In the genomic region with DNA sequence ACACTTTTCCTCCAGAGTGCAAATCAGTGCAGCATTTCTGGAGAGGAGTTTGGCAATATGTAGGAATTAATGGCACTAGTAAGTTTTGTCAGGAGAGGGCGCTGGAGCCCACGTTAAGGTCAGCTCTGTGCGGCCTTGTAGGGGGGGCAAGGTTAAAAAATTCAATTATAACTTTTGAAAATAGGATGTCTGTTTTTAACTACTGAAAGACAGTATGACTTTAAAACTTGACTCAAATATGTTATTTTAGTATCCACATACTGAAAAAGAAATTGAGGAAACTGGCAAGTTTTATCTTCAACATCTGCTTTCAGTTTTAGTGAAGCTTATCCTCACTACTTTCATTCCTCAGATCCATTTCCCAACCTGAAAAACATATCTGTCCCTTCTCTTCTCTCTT, we compare ENCODE assay signal across 8 cellular contexts. TPM values are rescaled to one million over a fixed set of nuclear protein-coding genes. Genes with fewer than 3 reads are reported as not detected.
DNase-seq lines count a peak whose midpoint lies in the region; ATAC-seq, FAIRE-seq and TF ChIP-seq lines count a peak whose summit lies in the region.

No MANE protein-coding gene starts in this region.

- H4K20me1 ChIP-seq in H1 (replicated peaks in 1 of 2; ENCODE audit: control insufficient read depth in 1 of 2, insufficient read depth in 2 of 2, low read length in 2 of 2) = no peaks in the 10 kb centered on the region

- H2AFZ ChIP-seq in H1 (ENCODE audit: low read length) = no peak overlapping the region

- no peak overlapping the region for H2BK20ac ChIP-seq in H1 (ENCODE audit: low read length)

- H3K27ac ChIP-seq in H1 (ENCODE audit: low read depth, low read length) = no peak overlapping the region

- no peak overlapping the region for H4K8ac ChIP-seq in H1 (ENCODE audit: extremely low read depth, insufficient read depth, low read length)

- H2BK120ac ChIP-seq in H1 (replicated peaks; ENCODE audit: low read depth, low read length) = no peak overlapping the region

- H3K4me1 Mint-ChIP-seq in naive thymus-derived CD8-positive, alpha-beta T cell = peaks cover 0 to 2% (median 0%) of the 10 kb centered on the region in 4 donors

- CTCF ChIA-PET in H1 (lab: Charles Lee; ENCODE audit: partially characterized antibody) = interaction anchor here (0.7 to 2.5 kb wide), 22 partner anchors 11 to 495 kb away, joined by 3 to 25 read pairs (median 3); no protein-coding TSS in a partner anchor

- H3K4me2 ChIP-seq in H1 (ENCODE audit: insufficient read depth in 1 of 2, low read depth in 2 of 2, low read length in 2 of 2) = no peak overlapping the region

- no peak overlapping the region for H2BK12ac ChIP-seq in H1 (ENCODE audit: low read depth, low read length)

- H3K14ac ChIP-seq in H1 (ENCODE audit: insufficient read length) = no peak overlapping the region

- TF ChIP-seq CTCF in D721Med (IDR thresholded peaks at IDR 0.05; ENCODE audit: insufficient read depth, missing control alignments) (peak; percentile 20), H1 (IDR thresholded peaks at IDR 0.05; ENCODE audit: control extremely low read depth in 1 of 3, insufficient read depth in 1 of 3, low read depth in 1 of 3, low read length in 3 of 3) (peak; percentile 38 to 69 (median 69))

- DNase-seq in D721Med (ENCODE audit: insufficient read length, low spot score) (no peak), H1 (ENCODE audit: low read depth in 1 of 2, low spot score in 2 of 2) (peak; percentile 13 to 68), LoVo (ENCODE audit: low spot score) (no peak), OCI-M2 (lab: John Stamatoyannopoulos, UW; ENCODE audit: unreplicated experiment) (no peak)
- DNase-seq in naive thymus-derived CD8-positive, alpha-beta T cell = peak in 9 of 10 donors; percentile 6 to 42 (median 23)

- peaks cover 6 to 45% (median 22%) of the 10 kb centered on the region in 3 donors for H3K36me3 Mint-ChIP-seq in naive thymus-derived CD8-positive, alpha-beta T cell

- FAIRE-seq in D721Med (lab: Jason Lieb, UNC) (peak; percentile 6), H1 (lab: Jason Lieb, UNC) (peak; percentile 75)

- peak; percentile 86 to 87 for TF ChIP-seq RAD21 in H1 (IDR thresholded peaks at IDR 0.05 in 1 of 2, conservative IDR thresholded peaks at IDR 0.05 in 1 of 2; ENCODE audit: low read depth in 2 of 2, low read length in 2 of 2)

- TF ChIP-seq EP300 in H1 (IDR thresholded peaks at IDR 0.05; ENCODE audit: borderline replicate concordance in 1 of 2, low read depth in 2 of 2, low read length in 2 of 2) = no peak

- H3K9me3 Mint-ChIP-seq in naive thymus-derived CD8-positive, alpha-beta T cell = no peaks in the 10 kb centered on the region

- no peaks in the 10 kb centered on the region for H3K79me1 ChIP-seq in H1 (ENCODE audit: low read depth, low read length)

- H3K9ac ChIP-seq in H1 (replicated peaks in 1 of 4; ENCODE audit: extremely low read depth in 1 of 4, low read depth in 3 of 4, low read length in 3 of 4) = no peak overlapping the region

- peak overlapping the region in 1 of 10 donors; percentile 25 for H3K27ac Mint-ChIP-seq in naive thymus-derived CD8-positive, alpha-beta T cell

- no peak overlapping the region for H2BK15ac ChIP-seq in H1 (ENCODE audit: low read length)

- no peaks in the 10 kb centered on the region for H3K27me3 Mint-ChIP-seq in naive thymus-derived CD8-positive, alpha-beta T cell

- TF ChIP-seq POLR2A in H1 (IDR thresholded peaks at IDR 0.05; ENCODE audit: control extremely low read depth in 1 of 2, low read depth in 2 of 2, low read length in 2 of 2) = no peak

- ATAC-seq in GM19043 (IDR thresholded peaks at IDR 0.05; ENCODE audit: low read depth, unreplicated experiment) (peak; percentile 74), HG03159 (IDR thresholded peaks at IDR 0.05; ENCODE audit: unreplicated experiment) (peak; percentile 93), SK-N-SH treated with all-trans-retinoic acid at 6 μM for 48 hours (peak; percentile 39; the same call in 1 of the 3 replicates)
- no peak for ATAC-seq in naive thymus-derived CD8-positive, alpha-beta T cell

- no peak overlapping the region for H4K5ac ChIP-seq in H1 (ENCODE audit: insufficient read length, low read depth, low read length)

- H3K9me3 ChIP-seq in H1 (ENCODE audit: insufficient read depth in 2 of 2, low read depth in 1 of 2, low read length in 1 of 2) = no peaks in the 10 kb centered on the region

- no peak overlapping the region for H3K4ac ChIP-seq in H1 (replicated peaks; ENCODE audit: insufficient read length, low read depth, low read length)

- H3K4me3 ChIP-seq in H1 (ENCODE audit: extremely low read depth in 1 of 4, insufficient read depth in 2 of 4, low read depth in 3 of 4, low read length in 4 of 4) = no peak overlapping the region

- no peaks in the 10 kb centered on the region for H3K27me3 ChIP-seq in H1 (replicated peaks in 1 of 4; ENCODE audit: control insufficient read depth in 3 of 4, extremely low read depth in 1 of 4, insufficient read depth in 3 of 4, low read length in 3 of 4)

- no peaks in the 10 kb centered on the region for H3K23me2 ChIP-seq in H1 (ENCODE audit: low read depth, low read length)

- no peak overlapping the region for H3K23ac ChIP-seq in H1 (ENCODE audit: insufficient read length)

- no peak overlapping the region for H2AK5ac ChIP-seq in H1 (ENCODE audit: low read depth, low read length)

- no peaks in the 10 kb centered on the region; a peak in 2 of 7 replicates for H3K4me1 ChIP-seq in H1 (replicated peaks in 1 of 4; ENCODE audit: control insufficient read depth in 3 of 4, insufficient read depth in 4 of 4, low read length in 3 of 4)

- no peak overlapping the region for H3K18ac ChIP-seq in H1 (ENCODE audit: extremely low read depth, low read length)

- H2BK5ac ChIP-seq in H1 (ENCODE audit: low read depth, low read length) = no peak overlapping the region

- WGBS in H1 (ENCODE audit: extremely low coverage in 1 of 2, insufficient coverage in 1 of 2, insufficient read length in 1 of 2, insufficient replicate concordance in 2 of 2, low coverage in 1 of 2, low lambda C conversion rate in 2 of 2, missing lambda C conversion rate in 1 of 2), 2 experiments = 8% methylated on average over 3 of the region's 3 CpGs; no CpG with 5 or more reads in 1 of the 2 experiments

- no peaks in the 10 kb centered on the region for H3K79me2 ChIP-seq in H1 (ENCODE audit: control insufficient read depth in 1 of 2, insufficient read depth in 2 of 2, low read length in 2 of 2)

- POLR2A ChIA-PET in H1 (lab: Charles Lee; ENCODE audit: partially characterized antibody) = interaction anchor here (0.6 kb wide), 1 partner anchor 107 kb away, joined by 3 read pairs; no protein-coding TSS in a partner anchor
- POLR2A ChIA-PET in naive thymus-derived CD8-positive, alpha-beta T cell (lab: Charles Lee) = interaction anchor here (0.6 kb wide), 1 partner anchor 37 kb away, joined by 4 read pairs; no protein-coding TSS in a partner anchor

- no peak overlapping the region for H3K56ac ChIP-seq in H1 (replicated peaks; ENCODE audit: insufficient read length, low read depth, low read length)

- H4K91ac ChIP-seq in H1 (replicated peaks; ENCODE audit: insufficient read length, low read length) = no peak overlapping the region

- H3K4me3 Mint-ChIP-seq in naive thymus-derived CD8-positive, alpha-beta T cell = no peak overlapping the region

- no peaks in the 10 kb centered on the region for H3K36me3 ChIP-seq in H1 (ENCODE audit: control insufficient read depth in 2 of 4, insufficient read depth in 4 of 4, low read length in 3 of 4)

TF ChIP-seq in H1, 55 proteins besides CTCF, POLR2A, EP300 and RAD21:
- TF ChIP-seq GTF2F1 (IDR thresholded peaks at IDR 0.05; ENCODE audit: borderline replicate concordance, low read depth, low read length) (0 out of 2 replicates have a peak, but pooled peaks have one; percentile 53), GABPA (IDR thresholded peaks at IDR 0.05; ENCODE audit: borderline replicate concordance, insufficient read depth, low read length) (no peak), CBX5 (IDR thresholded peaks at IDR 0.05; ENCODE audit: low read depth, low read length) (no peak), CEBPB (IDR thresholded peaks at IDR 0.05; ENCODE audit: low read depth, low read length) (peak; percentile 57; the same call in 1 of the 2 replicates)

RNA-seq across cellular contexts. Expression of gene HSD17B13, which starts 30.9 kb away (rescaled TPM):
- 0.13 TPM in 1 of 2 replicates, not detected in the other for total RNA-seq in H1 (2021; fragmentation: NEBNext Ultra II Directional; extraction: Animal tissue kit (Norgen Biotek cat#: 25700))
- polyA plus RNA-seq in H1 (2011; rRNA removed) = 0.05 and 0.09 TPM in 2 replicates
- polyA plus RNA-seq in H1 (2011; cell fraction: cytosol; rRNA removed) = 0.04 TPM
- polyA plus RNA-seq in H1 (2011; cell fraction: nucleus; rRNA removed) = 0.06 TPM
- 0.12 TPM in 1 of 4 replicates, not detected in the others for polyA plus RNA-seq in H1 (2012, experiment 1 of 2)
- not detected for polyA plus RNA-seq in H1 (2012, experiment 2 of 2)
- 0.08 TPM for polyA plus RNA-seq in H1 (2013, experiment 1 of 2)
- polyA plus RNA-seq in H1 (2013, experiment 2 of 2) = 0.07 TPM
- polyA minus RNA-seq in H1 (2011; rRNA and poly(A)+ RNA removed) = 0.28 TPM in 1 of 2 replicates, not detected in the other
- not detected for polyA minus RNA-seq in H1 (2011; cell fraction: cytosol; rRNA and poly(A)+ RNA removed)
- polyA minus RNA-seq in H1 (2011; cell fraction: nucleus; rRNA and poly(A)+ RNA removed) = not detected
- 1 to 10 TPM in 1 of 2 experiments, under 1 TPM in 1; 0.94 to 1.5 TPM for total RNA-seq in naive thymus-derived CD8-positive, alpha-beta T cell
- under 1 TPM in 2 of 3 donors, not detected in 1; 0.10 to 0.21 TPM for polyA plus RNA-seq in naive thymus-derived CD8-positive, alpha-beta T cell

RNA-seq across cellular contexts. Expression of gene HSD17B11, which starts 37.4 kb away (rescaled TPM):
- total RNA-seq in H1 (2021; fragmentation: NEBNext Ultra II Directional; extraction: Animal tissue kit (Norgen Biotek cat#: 25700)) = 9.0 and 10.2 TPM in 2 replicates
- 2.2 and 6.0 TPM in 2 replicates for polyA plus RNA-seq in H1 (2011; rRNA removed)
- polyA plus RNA-seq in H1 (2011; cell fraction: cytosol; rRNA removed) = 5.3 TPM
- polyA plus RNA-seq in H1 (2011; cell fraction: nucleus; rRNA removed) = 1.1 TPM
- polyA plus RNA-seq in H1 (2012, experiment 1 of 2) = 5.4 to 9.4 TPM (median 7.3 TPM) in 4 replicates
- polyA plus RNA-seq in H1 (2012, experiment 2 of 2) = 1.2 TPM
- polyA plus RNA-seq in H1 (2013, experiment 1 of 2) = 15.3 TPM
- polyA plus RNA-seq in H1 (2013, experiment 2 of 2) = 19.4 TPM
- 5.8 and 8.1 TPM in 2 replicates for polyA minus RNA-seq in H1 (2011; rRNA and poly(A)+ RNA removed)
- polyA minus RNA-seq in H1 (2011; cell fraction: cytosol; rRNA and poly(A)+ RNA removed) = 5.6 TPM
- 4.5 TPM for polyA minus RNA-seq in H1 (2011; cell fraction: nucleus; rRNA and poly(A)+ RNA removed)
- total RNA-seq in naive thymus-derived CD8-positive, alpha-beta T cell = 10 to 100 TPM; 74.5 to 77.1 TPM
- polyA plus RNA-seq in naive thymus-derived CD8-positive, alpha-beta T cell = 100 to 1,000 TPM in 1 of 3 donors, 10 to 100 TPM in 2; 68.0 to 125 (median 97.0) TPM

Comparison
In these comparisons a context has a peak if more than half of its experiments do, and no peak if none do; other contexts are left out.
1. DNase-seq: peak in H1 (2 of 2) and naive thymus-derived CD8-positive, alpha-beta T cell (9 of 10); none in D721Med (single experiment), LoVo (single experiment) and OCI-M2 (single experiment).
2. ATAC-seq: peak in GM19043 (single experiment), HG03159 (single experiment) and SK-N-SH treated with all-trans-retinoic acid at 6 μM for 48 hours (single experiment); none in naive thymus-derived CD8-positive, alpha-beta T cell (0 of 2).